ENCODE assay signal across 14 cellular contexts in the genomic region with DNA sequence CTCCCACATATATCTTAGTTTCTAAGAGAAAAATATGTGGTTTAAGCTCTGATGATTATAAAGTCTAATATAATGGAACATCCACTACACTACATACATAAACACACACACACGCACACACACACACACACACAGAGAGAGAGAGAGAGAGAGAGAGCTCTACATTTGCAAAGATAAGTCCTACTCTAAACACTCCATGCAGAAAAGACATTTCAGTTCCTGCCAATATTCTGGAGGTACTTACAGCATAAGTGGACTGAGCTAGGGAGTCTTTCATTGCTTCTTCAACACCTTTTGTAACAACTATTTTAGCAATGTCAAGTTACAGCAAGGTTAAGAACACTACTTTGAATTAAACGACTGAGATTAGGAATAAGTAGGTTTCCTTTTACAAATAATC.
"Had no signal": no experiment of that assay in that cellular context is flagged by ENCODE, and none has a peak within 500 bp of the region (broad histone marks: within the 10 kb centered on the region; RNA-seq: fewer than 3 reads in every experiment).

No MANE protein-coding gene starts in this region.

- H3K4me1 ChIP-seq: gastrocnemius medialis had no signal

- FAIRE-seq: colon had no signal

- H3K4me1 Mint-ChIP-seq: memory B cell had no signal

- H3K4me3 Mint-ChIP-seq: activated CD4-positive, alpha-beta memory T cell treated with anti-CD3 and anti-CD28 coated beads for 36 hours; activated naive CD8-positive, alpha-beta T cell; activated T-cell treated with anti-CD3 and anti-CD28 coated beads, Interleukin-2, amount 50 U/mL, for 4 hours; memory B cell; neural crest cell had no signal

- H3K9me3 ChIP-seq: esophagus squamous epithelium, gastrocnemius medialis, tibial nerve had no signal

- ATAC-seq: activated T-cell treated with anti-CD3 and anti-CD28 coated beads, Interleukin-2, amount 50 U/mL, for 4 hours; gastrocnemius medialis had no signal

- H3K9me3 Mint-ChIP-seq: memory B cell, neural crest cell had no signal

- DNase-seq: activated CD4-positive, alpha-beta memory T cell treated with anti-CD3 and anti-CD28 coated beads for 36 hours; activated effector memory CD4-positive, alpha-beta T cell treated with anti-CD3 and anti-CD28 coated beads, Interleukin-2, amount 50 U/mL, for 16 hours; activated T-cell treated with anti-CD3 and anti-CD28 coated beads, Interleukin-2, amount 50 U/mL, for 4 hours; esophagus squamous epithelium; gastrocnemius medialis; hippocampal formation; stimulated activated CD4-positive, alpha-beta T cell treated with anti-CD3 and anti-CD28 coated beads, Interleukin-15, amount 100 ng/mL, for 24 hours; stimulated activated CD4-positive, alpha-beta T cell treated with anti-CD3 and anti-CD28 coated beads, Interleukin-4, amount 100 ng/mL, for 4 hours had no signal

- H3K36me3 ChIP-seq: esophagus squamous epithelium, gastrocnemius medialis, tibial nerve had no signal

- H3K27me3 Mint-ChIP-seq: activated CD4-positive, alpha-beta memory T cell treated with anti-CD3 and anti-CD28 coated beads for 36 hours; activated naive CD8-positive, alpha-beta T cell; memory B cell had no signal

- H3K4me3 ChIP-seq: esophagus squamous epithelium, gastrocnemius medialis, tibial nerve had no signal

- H3K36me3 Mint-ChIP-seq: activated CD4-positive, alpha-beta memory T cell treated with anti-CD3 and anti-CD28 coated beads for 36 hours; activated naive CD8-positive, alpha-beta T cell; memory B cell had no signal

- H3K27me3 ChIP-seq: esophagus squamous epithelium, gastrocnemius medialis, tibial nerve had no signal

- H3K27ac ChIP-seq: esophagus squamous epithelium, gastrocnemius medialis, parathyroid adenoma had no signal

- H3K27ac Mint-ChIP-seq: activated CD4-positive, alpha-beta memory T cell treated with anti-CD3 and anti-CD28 coated beads for 36 hours; activated naive CD8-positive, alpha-beta T cell; memory B cell had no signal
